Comparison of ENCODE assay signal across 8 cellular contexts in genomic region chr22:36977947-36978660, GRCh38. TPM values are rescaled to one million over a fixed set of nuclear protein-coding genes. Genes with fewer than 3 reads are reported as not detected.
DNase-seq lines count a peak whose midpoint lies in the region; ATAC-seq and TF ChIP-seq lines count a peak whose summit lies in the region.

No MANE protein-coding gene starts in this region.

- POLR2A ChIA-PET in CD4-positive, alpha-beta T cell (lab: Charles Lee): interaction anchor here (0.7 to 2.2 kb wide), 6 partner anchors 92 to 450 kb away, joined by 3 to 21 read pairs (median 4); partner anchors contain the start of gene IFT27

- H3K4me3 Mint-ChIP-seq in CD4-positive, alpha-beta T cell: peak overlapping the region; percentile 97

- 8% methylated on average over 18 of the region's 18 CpGs for WGBS in suprapubic skin

- ATAC-seq in CD4-positive, alpha-beta T cell (ENCODE audit: poor library complexity): peak; percentile 88
- ATAC-seq in GM21737 (IDR thresholded peaks at IDR 0.05; ENCODE audit: unreplicated experiment) (peak; percentile 51), omental fat pad (ENCODE audit: low FRiP score) (peak; percentile 87)

- H3K4me1 ChIP-seq in SJSA1 (replicated peaks): peaks cover 5% of the 10 kb centered on the region
- peaks cover 13% of the 10 kb centered on the region for H3K4me1 ChIP-seq in suprapubic skin

- H3K27me3 Mint-ChIP-seq in CD4-positive, alpha-beta T cell: peaks cover 5% of the 10 kb centered on the region

- H3K4me3 ChIP-seq in SJSA1 (peak overlapping the region; percentile 22), suprapubic skin (peak overlapping the region; percentile 39)

- H3K36me3 Mint-ChIP-seq in CD4-positive, alpha-beta T cell (ENCODE audit: low read depth): peaks cover 3% of the 10 kb centered on the region

- H3K9me3 ChIP-seq in CD4-positive, alpha-beta T cell (ENCODE audit: control insufficient read depth, low read length): no peaks in the 10 kb centered on the region
- H3K9me3 ChIP-seq in SJSA1 (replicated peaks) (no peaks in the 10 kb centered on the region), suprapubic skin (no peaks in the 10 kb centered on the region)

- peak; percentile 83 to 91 (median 88) for DNase-seq in CD4-positive, alpha-beta T cell
- DNase-seq in MV-4-11 (lab: John Stamatoyannopoulos, UW) (peak; percentile 76), SJSA1 (ENCODE audit: low read depth in 1 of 2, low spot score in 2 of 2) (peak; percentile 74 to 87), glomerular endothelial cell (ENCODE audit: extremely low read depth, low read depth, low spot score) (peak; percentile 29), omental fat pad (ENCODE audit: low spot score) (peak; percentile 84), suprapubic skin (ENCODE audit: low spot score in 2 of 2) (peak; percentile 94 to 96)
- DNase-seq in activated naive CD4-positive, alpha-beta T cell treated with Interleukin-2 at 50 U/mL for 16 hours: peak; percentile 90

- CTCF ChIA-PET in CD4-positive, alpha-beta T cell (lab: Charles Lee): interaction anchor here (0.6 to 3.1 kb wide), 19 partner anchors 9 to 1590 kb away, joined by 3 to 16 read pairs (median 4); partner anchors contain the start of genes IFT27, IL2RB and RAC2

- peak; percentile 88 for TF ChIP-seq CTCF in CD4-positive, alpha-beta T cell (IDR thresholded peaks at IDR 0.05)
- peak in 2 of 3 donors; percentile 58 to 73 for TF ChIP-seq CTCF in omental fat pad (IDR thresholded peaks at IDR 0.05)
- TF ChIP-seq CTCF in suprapubic skin (IDR thresholded peaks at IDR 0.05): peak; percentile 92 to 95

- no peaks in the 10 kb centered on the region for H3K27me3 ChIP-seq in CD4-positive, alpha-beta T cell (ENCODE audit: control insufficient read depth, insufficient read depth, low read length)
- H3K27me3 ChIP-seq in SJSA1 (replicated peaks) (peaks cover 11% of the 10 kb centered on the region), suprapubic skin (no peaks in the 10 kb centered on the region)

- intact Hi-C loops in CD4-positive, alpha-beta T cell (cut with DNase I, micrococcal nuclease): loop anchor here (1.0 to 5.0 kb wide), 5 partner anchors 122 to 446 kb away; no protein-coding TSS in a partner anchor

- peak overlapping the region; percentile 16 for H3K27ac ChIP-seq in CD4-positive, alpha-beta T cell (ENCODE audit: low read depth, low read length)
- no peak overlapping the region for H3K27ac ChIP-seq in SJSA1
- H3K27ac ChIP-seq in suprapubic skin: no peak overlapping the region

- no peak for TF ChIP-seq POLR2A in suprapubic skin (IDR thresholded peaks at IDR 0.05)

- H3K4me1 Mint-ChIP-seq in CD4-positive, alpha-beta T cell (ENCODE audit: low read depth): peaks cover 8% of the 10 kb centered on the region

- H3K9me3 Mint-ChIP-seq in CD4-positive, alpha-beta T cell: no peaks in the 10 kb centered on the region

- H3K36me3 ChIP-seq in SJSA1 (no peaks in the 10 kb centered on the region), suprapubic skin (no peaks in the 10 kb centered on the region)

- peak overlapping the region; percentile 92 for H3K27ac Mint-ChIP-seq in CD4-positive, alpha-beta T cell

- TF ChIP-seq EP300 in suprapubic skin (IDR thresholded peaks at IDR 0.05): no peak

RNA-seq across cellular contexts. Expression of gene TST, which starts 41.1 kb away (rescaled TPM):
- total RNA-seq in CD4-positive, alpha-beta T cell: not detected
- total RNA-seq in SJSA1 (2014; rRNA removed; shearing (Covaris generic)): 12.7 and 38.0 TPM in 2 replicates
- total RNA-seq in glomerular endothelial cell (63.6 and 90.9 TPM in 2 replicates), omental fat pad (100 to 1,000 TPM in 1 of 4 donors, 10 to 100 TPM in 3; 45.4 to 141 (median 78.0) TPM), suprapubic skin (10 to 100 TPM; 23.2 to 56.3 (median 52.4) TPM)

RNA-seq across cellular contexts. Expression of gene MPST, which starts 41.4 kb away (rescaled TPM):
- 1 to 10 TPM; 1.7 to 1.8 TPM for total RNA-seq in CD4-positive, alpha-beta T cell
- 37.3 and 38.3 TPM in 2 replicates for total RNA-seq in SJSA1 (2014; rRNA removed; shearing (Covaris generic))
- 165 and 191 TPM in 2 replicates for total RNA-seq in glomerular endothelial cell
- total RNA-seq in omental fat pad: 100 to 1,000 TPM in 3 of 4 donors, 10 to 100 TPM in 1; 73.9 to 193 (median 145) TPM
- total RNA-seq in suprapubic skin: 100 to 1,000 TPM in 3 of 4 donors, 10 to 100 TPM in 1; 99.0 to 171 (median 143) TPM

Comparison
In these comparisons a context has a peak if more than half of its experiments do, and no peak if none do; other contexts are left out.
1. DNase-seq: peak in every context shown above with its lines; median percentile 95 in suprapubic skin; 90 in activated naive CD4-positive, alpha-beta T cell treated with Interleukin-2 at 50 U/mL for 16 hours; 88 in CD4-positive, alpha-beta T cell; 84 in omental fat pad; 80 in SJSA1; 76 in MV-4-11; 29 in glomerular endothelial cell.
2. RNA of gene TST, which starts 41.1 kb away (total RNA-seq): 45.4 to 141 TPM in omental fat pad, 63.6 to 90.9 TPM in glomerular endothelial cell, 23.2 to 56.3 TPM in suprapubic skin and 12.7 to 38.0 TPM in SJSA1; not detected in CD4-positive, alpha-beta T cell; every median in the first group is over 10 times any median in the second.
3. RNA of gene MPST, which starts 41.4 kb away (total RNA-seq): 165 to 191 TPM in glomerular endothelial cell, 73.9 to 193 TPM in omental fat pad, 99.0 to 171 TPM in suprapubic skin and 37.3 to 38.3 TPM in SJSA1; 1.7 to 1.8 TPM in CD4-positive, alpha-beta T cell; every median in the first group is over 10 times any median in the second.
4. Peak in every context shown above with its lines, with median percentiles within 50 percentile points of each other: ATAC-seq and CTCF ChIP-seq.